Comparison of ENCODE assay signal across 15 cellular contexts in the genomic region with DNA sequence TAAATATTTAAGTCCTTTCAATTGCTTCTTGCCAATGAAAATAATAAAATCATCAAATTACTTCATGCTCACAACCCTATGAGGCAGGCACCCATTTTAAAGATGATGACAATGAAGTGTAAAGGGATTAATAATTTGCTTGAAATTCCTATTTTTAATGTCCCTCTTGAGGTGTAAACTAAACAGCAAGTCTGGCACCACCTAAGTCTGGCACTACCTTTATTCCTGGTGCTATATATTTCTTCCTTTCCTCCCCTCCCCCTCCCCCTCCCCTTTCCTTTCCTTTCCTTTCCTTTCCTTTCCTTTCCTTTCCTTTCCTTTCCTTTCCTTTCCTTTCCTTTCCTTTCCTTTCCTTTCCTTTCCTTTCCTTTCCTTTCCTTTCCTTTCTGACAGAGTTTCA. TPM values are rescaled to one million over a fixed set of nuclear protein-coding genes. Genes with fewer than 3 reads are reported as not detected.
DNase-seq lines count a peak whose midpoint lies in the region; ATAC-seq and TF ChIP-seq lines count a peak whose summit lies in the region.
"Had no signal": no experiment of that assay in that cellular context is flagged by ENCODE, and none has a peak within 500 bp of the region (broad histone marks: within the 10 kb centered on the region; RNA-seq: fewer than 3 reads in every experiment).

No MANE protein-coding gene starts in this region.

- no peak for ATAC-seq in activated T-cell treated with anti-CD3 and anti-CD28 coated beads, Interleukin-2, amount 50 U/mL, for 72 hours (replicated peaks in 1 of 2)
- no peak for ATAC-seq in GM23338
- ATAC-seq: A549, HCT116 had no signal

- H3K4me3 ChIP-seq in GM23338 (no peak overlapping the region), smooth muscle cell (no peak overlapping the region), H7 (ENCODE audit: insufficient read depth, low read depth, low read length) (no peak overlapping the region)
- H3K4me3 ChIP-seq: A549 had no signal

- H3K4me3 Mint-ChIP-seq in activated T-cell treated with anti-CD3 and anti-CD28 coated beads, Interleukin-2, amount 50 U/mL, for 24 hours, result no peak overlapping the region
- H3K4me3 Mint-ChIP-seq in activated T-cell treated with anti-CD3 and anti-CD28 coated beads, Interleukin-2, amount 50 U/mL, for 72 hours, result no peak overlapping the region
- H3K4me3 Mint-ChIP-seq in GM23338, result no peak overlapping the region
- no peak overlapping the region for H3K4me3 Mint-ChIP-seq in chondrocyte (ENCODE audit: unreplicated experiment)
- no peak overlapping the region for H3K4me3 Mint-ChIP-seq in T-helper 2 cell treated with Interferon-gamma antibody and Interleukin-4, amounts not matched to agents 5 μg/mL and 100 μg/mL, for 36 hours
- H3K4me3 Mint-ChIP-seq: CD4-positive, alpha-beta T cell; HFFc6; IgD-negative memory B cell had no signal

- H3K79me2 ChIP-seq in GM23338 (replicated peaks; ENCODE audit: insufficient read depth) (peaks cover 58% of the 10 kb centered on the region), smooth muscle cell (ENCODE audit: low read depth) (peaks cover 90% of the 10 kb centered on the region)

- no peaks in the 10 kb centered on the region for H3K9me2 ChIP-seq in GM23338 (ENCODE audit: insufficient read depth)

- H2AFZ ChIP-seq in GM23338, result no peak overlapping the region
- H2AFZ ChIP-seq in smooth muscle cell (ENCODE audit: low read depth), result no peak overlapping the region

- H3K9ac ChIP-seq in smooth muscle cell (ENCODE audit: low read depth), result no peak overlapping the region

- peak overlapping the region; percentile 86 for H3K27ac ChIP-seq in GM23338 (ENCODE audit: low read depth)
- H3K27ac ChIP-seq in smooth muscle cell (ENCODE audit: low read depth), result peak overlapping the region; percentile 64
- H3K27ac ChIP-seq: 22Rv1, A549 had no signal

- no peaks in the 10 kb centered on the region for H3K9me3 ChIP-seq in smooth muscle cell (replicated peaks; ENCODE audit: low read depth)
- H3K9me3 ChIP-seq: A549, Caco-2 had no signal

- H3F3A ChIP-seq in GM23338 (replicated peaks; ENCODE audit: low read depth), result peaks cover 3% of the 10 kb centered on the region; the same call in 1 of the 2 replicates
- peaks cover 47% of the 10 kb centered on the region for H3F3A ChIP-seq in smooth muscle cell (ENCODE audit: low read depth)

- H3K27me3 ChIP-seq in GM23338 (ENCODE audit: insufficient read depth) (no peaks in the 10 kb centered on the region), smooth muscle cell (ENCODE audit: low read depth) (no peaks in the 10 kb centered on the region), H7 (ENCODE audit: control insufficient read depth, insufficient read depth, low read length) (no peaks in the 10 kb centered on the region)

- peaks cover 27% of the 10 kb centered on the region for H3K36me3 ChIP-seq in GM23338 (ENCODE audit: insufficient read depth)
- H3K36me3 ChIP-seq in smooth muscle cell (ENCODE audit: low read depth), result peaks cover 20% of the 10 kb centered on the region
- H3K36me3 ChIP-seq in H7 (replicated peaks; ENCODE audit: control insufficient read depth, insufficient read depth, low read length), result peaks cover 11% of the 10 kb centered on the region

- H3K4me1 ChIP-seq in GM23338 (ENCODE audit: insufficient read depth), result peaks cover 52% of the 10 kb centered on the region
- no peaks in the 10 kb centered on the region for H3K4me1 ChIP-seq in smooth muscle cell (ENCODE audit: low read depth)
- H3K4me1 ChIP-seq: A549, Caco-2 had no signal

- H3K27me3 Mint-ChIP-seq in activated T-cell treated with anti-CD3 and anti-CD28 coated beads, Interleukin-2, amount 50 U/mL, for 24 hours, result peaks cover 7% of the 10 kb centered on the region
- H3K27me3 Mint-ChIP-seq in activated T-cell treated with anti-CD3 and anti-CD28 coated beads, Interleukin-2, amount 50 U/mL, for 72 hours (ENCODE audit: low read depth), result no peaks in the 10 kb centered on the region
- H3K27me3 Mint-ChIP-seq in GM23338 (ENCODE audit: insufficient read depth, low read depth, poor library complexity) (peaks cover 6% of the 10 kb centered on the region), chondrocyte (ENCODE audit: low read depth) (peaks cover 10% of the 10 kb centered on the region)
- no peaks in the 10 kb centered on the region for H3K27me3 Mint-ChIP-seq in T-helper 2 cell treated with Interferon-gamma antibody and Interleukin-4, amounts not matched to agents 5 μg/mL and 100 μg/mL, for 36 hours (ENCODE audit: low read depth)
- H3K27me3 Mint-ChIP-seq: CD4-positive, alpha-beta T cell had no signal

- H3K4me2 ChIP-seq in GM23338 (peak overlapping the region; percentile 62; the same call in 1 of the 2 replicates), smooth muscle cell (no peak overlapping the region)
- H3K4me2 ChIP-seq: A549 had no signal

- peaks cover 35% of the 10 kb centered on the region for H3K36me3 Mint-ChIP-seq in activated T-cell treated with anti-CD3 and anti-CD28 coated beads, Interleukin-2, amount 50 U/mL, for 24 hours (ENCODE audit: low read depth)
- peaks cover 4 to 25% of the 10 kb centered on the region in 2 donors for H3K36me3 Mint-ChIP-seq in activated T-cell treated with anti-CD3 and anti-CD28 coated beads, Interleukin-2, amount 50 U/mL, for 72 hours (ENCODE audit: insufficient read depth in 2 of 2)
- H3K36me3 Mint-ChIP-seq in GM23338 (ENCODE audit: low read depth), result peaks cover 81% of the 10 kb centered on the region
- H3K36me3 Mint-ChIP-seq in chondrocyte (ENCODE audit: low read depth), result peaks cover 3% of the 10 kb centered on the region
- peaks cover 2% of the 10 kb centered on the region for H3K36me3 Mint-ChIP-seq in T-helper 2 cell treated with Interferon-gamma antibody and Interleukin-4, amounts not matched to agents 5 μg/mL and 100 μg/mL, for 36 hours (ENCODE audit: low read depth)

- H3K9me3 Mint-ChIP-seq in activated T-cell treated with anti-CD3 and anti-CD28 coated beads, Interleukin-2, amount 50 U/mL, for 24 hours, result peaks cover 5% of the 10 kb centered on the region
- peaks cover 0 to 2% of the 10 kb centered on the region in 2 donors for H3K9me3 Mint-ChIP-seq in activated T-cell treated with anti-CD3 and anti-CD28 coated beads, Interleukin-2, amount 50 U/mL, for 72 hours
- H3K9me3 Mint-ChIP-seq in GM23338 (peaks cover 22% of the 10 kb centered on the region), chondrocyte (ENCODE audit: low read depth) (peaks cover 5% of the 10 kb centered on the region)
- H3K9me3 Mint-ChIP-seq in T-helper 2 cell treated with Interferon-gamma antibody and Interleukin-4, amounts not matched to agents 5 μg/mL and 100 μg/mL, for 36 hours, result peaks cover 5% of the 10 kb centered on the region

- peak overlapping the region; percentile 40 for H3K27ac Mint-ChIP-seq in activated T-cell treated with anti-CD3 and anti-CD28 coated beads, Interleukin-2, amount 50 U/mL, for 24 hours
- H3K27ac Mint-ChIP-seq in activated T-cell treated with anti-CD3 and anti-CD28 coated beads, Interleukin-2, amount 50 U/mL, for 72 hours, result no peak overlapping the region
- 0 out of 2 replicates have a peak overlapping the region, but pooled peaks have one; percentile 74 for H3K27ac Mint-ChIP-seq in GM23338
- H3K27ac Mint-ChIP-seq in chondrocyte (ENCODE audit: unreplicated experiment), result peak overlapping the region; percentile 49
- no peak overlapping the region for H3K27ac Mint-ChIP-seq in T-helper 2 cell treated with Interferon-gamma antibody and Interleukin-4, amounts not matched to agents 5 μg/mL and 100 μg/mL, for 36 hours
- H3K27ac Mint-ChIP-seq: CD4-positive, alpha-beta T cell; IgD-negative memory B cell had no signal

- TF ChIP-seq CTCF in GM23338 (conservative IDR thresholded peaks at IDR 0.05; ENCODE audit: low read depth in 2 of 2) (no peak), chondrocyte (IDR thresholded peaks at IDR 0.05) (no peak), smooth muscle cell (IDR thresholded peaks at IDR 0.05; ENCODE audit: borderline replicate concordance, insufficient read depth, poor library complexity, severe bottlenecking) (no peak)

- H4K20me1 ChIP-seq in GM23338 (replicated peaks; ENCODE audit: insufficient read depth) (no peaks in the 10 kb centered on the region), smooth muscle cell (ENCODE audit: low read depth) (peaks cover 96% of the 10 kb centered on the region)

- DNase-seq in activated T-cell treated with anti-CD3 and anti-CD28 coated beads, Interleukin-2, amount 50 U/mL, for 24 hours, result no peak
- DNase-seq in activated T-cell treated with anti-CD3 and anti-CD28 coated beads, Interleukin-2, amount 50 U/mL, for 72 hours, result no peak
- DNase-seq in GM23338 (ENCODE audit: low spot score) (no peak), chondrocyte (ENCODE audit: low spot score) (no peak), smooth muscle cell (lab: John Stamatoyannopoulos, UW; ENCODE audit: unreplicated experiment) (no peak), H7 (no peak)
- DNase-seq in T-helper 2 cell treated with Interferon-gamma antibody and Interleukin-4, amounts not matched to agents 5 μg/mL and 100 μg/mL, for 36 hours (ENCODE audit: low spot score), result no peak
- DNase-seq: AML-193; Caco-2; CD4-positive, alpha-beta T cell; HFFc6 had no signal

- H3K4me1 Mint-ChIP-seq in activated T-cell treated with anti-CD3 and anti-CD28 coated beads, Interleukin-2, amount 50 U/mL, for 24 hours (ENCODE audit: low read depth), result peaks cover 2% of the 10 kb centered on the region
- peaks cover 5% of the 10 kb centered on the region for H3K4me1 Mint-ChIP-seq in activated T-cell treated with anti-CD3 and anti-CD28 coated beads, Interleukin-2, amount 50 U/mL, for 72 hours (ENCODE audit: low read depth)
- H3K4me1 Mint-ChIP-seq in GM23338 (peaks cover 55% of the 10 kb centered on the region), chondrocyte (ENCODE audit: low read depth) (peaks cover 29% of the 10 kb centered on the region)
- peaks cover 3% of the 10 kb centered on the region for H3K4me1 Mint-ChIP-seq in T-helper 2 cell treated with Interferon-gamma antibody and Interleukin-4, amounts not matched to agents 5 μg/mL and 100 μg/mL, for 36 hours (ENCODE audit: low read depth)

TF ChIP-seq in GM23338, 12 proteins besides CTCF, POLR2A, EP300 and RAD21:
- TF ChIP-seq EZH2phosphoT487 (IDR thresholded peaks at IDR 0.05; ENCODE audit: unreplicated experiment) (no peak), STAT1 (IDR thresholded peaks at IDR 0.05; ENCODE audit: unreplicated experiment) (no peak), CREB1 (CRISPR knock-in tag; IDR thresholded peaks at IDR 0.05; ENCODE audit: low read depth) (no peak)

RNA-seq across cellular contexts. Expression of gene FLT1, which starts 42.2 kb away (rescaled TPM):
- total RNA-seq in activated T-cell treated with anti-CD3 and anti-CD28 coated beads, Interleukin-2, amount 50 U/mL, for 72 hours, result 10 to 100 TPM; 35.8 to 43.8 TPM
- 112 and 116 TPM in 2 replicates for total RNA-seq in GM23338 (2014; rRNA removed; shearing (Covaris generic))
- polyA plus RNA-seq in GM23338 (2016; fragmentation: Nextera tagmentation; extraction: Ambion mirVana), result 22.3 and 26.8 TPM in 2 replicates
- 0.60 to 1.5 TPM (median 0.65 TPM) in 3 replicates for total RNA-seq in chondrocyte
- 738 and 786 TPM in 2 replicates for total RNA-seq in smooth muscle cell
- polyA plus RNA-seq in smooth muscle cell, result 329 and 495 TPM in 2 replicates
- total RNA-seq in H7 (2014; rRNA removed; shearing (Covaris generic)), result 55.3 and 59.4 TPM in 2 replicates
- polyA plus RNA-seq: A549 had no signal

Comparison
In these comparisons a context has a peak if more than half of its experiments do, and no peak if none do; other contexts are left out.
1. H3K27ac Mint-ChIP-seq: peak in activated T-cell treated with anti-CD3 and anti-CD28 coated beads, Interleukin-2, amount 50 U/mL, for 24 hours (single experiment), GM23338 (single experiment) and chondrocyte (single experiment); none in activated T-cell treated with anti-CD3 and anti-CD28 coated beads, Interleukin-2, amount 50 U/mL, for 72 hours (single experiment) and T-helper 2 cell treated with Interferon-gamma antibody and Interleukin-4, amounts not matched to agents 5 μg/mL and 100 μg/mL, for 36 hours (single experiment).
2. RNA of gene FLT1, which starts 42.2 kb away (total RNA-seq): 738 to 786 TPM in smooth muscle cell, 112 to 116 TPM in GM23338, 55.3 to 59.4 TPM in H7 and 35.8 to 43.8 TPM in activated T-cell treated with anti-CD3 and anti-CD28 coated beads, Interleukin-2, amount 50 U/mL, for 72 hours; 0.60 to 1.5 TPM in chondrocyte; every median in the first group is over 10 times any median in the second.